ENCODE assay signal across 10 cellular contexts in the genomic region with DNA sequence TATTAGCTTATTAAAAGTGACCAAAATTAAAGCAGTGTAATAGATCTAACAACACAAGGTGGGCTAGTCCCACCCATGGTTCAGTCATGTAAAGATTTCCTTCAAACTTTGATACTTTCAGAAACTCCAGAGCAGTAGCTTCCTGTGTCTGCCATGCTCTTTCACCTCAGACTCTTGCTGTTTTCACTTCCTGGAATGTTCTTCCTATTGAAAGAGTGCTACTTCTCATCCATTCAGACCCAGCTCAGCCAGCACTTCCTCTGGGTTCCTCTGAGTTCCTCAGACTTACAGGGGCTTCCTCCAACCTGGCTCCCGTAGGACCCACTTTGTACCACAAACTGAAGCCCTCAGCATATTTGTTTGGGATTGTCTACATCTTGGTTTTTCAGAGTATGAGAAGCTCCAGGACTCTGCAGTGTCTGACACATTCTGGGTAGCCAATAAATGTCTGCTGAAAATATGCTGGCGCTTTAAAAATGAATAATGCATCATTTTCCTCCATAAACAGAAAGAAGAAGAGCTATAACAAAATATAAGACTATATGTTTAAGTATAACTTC. TPM values are rescaled to one million over a fixed set of nuclear protein-coding genes. Genes with fewer than 3 reads are reported as not detected.
DNase-seq lines count a peak whose midpoint lies in the region; ATAC-seq and TF ChIP-seq lines count a peak whose summit lies in the region.
"Had no signal": no experiment of that assay in that cellular context is flagged by ENCODE, and none has a peak within 500 bp of the region (broad histone marks: within the 10 kb centered on the region; RNA-seq: fewer than 3 reads in every experiment).

No MANE protein-coding gene starts in this region.

- H3K9me2 ChIP-seq in SU-DHL-6 (replicated peaks; ENCODE audit: insufficient read depth, low read length): no peaks in the 10 kb centered on the region

- no peaks in the 10 kb centered on the region for H4K20me1 ChIP-seq in SU-DHL-6 (ENCODE audit: low read depth, low read length)

- no peak for DNase-seq in left ventricle myocardium inferior
- no peak for DNase-seq in right atrium auricular region (ENCODE audit: low spot score)
- no peak for DNase-seq in upper lobe of right lung
- no peak for DNase-seq in hepatic stellate cell (ENCODE audit: low spot score)
- no peak for DNase-seq in NCI-H2196 (lab: John Stamatoyannopoulos, UW; ENCODE audit: unreplicated experiment)
- DNase-seq in NCI-H1048 (lab: John Stamatoyannopoulos, UW): no peak
- DNase-seq: C1 segment of cervical spinal cord, OCI-M1 had no signal

- no peak overlapping the region for H3K4me3 ChIP-seq in left ventricle myocardium inferior
- no peak overlapping the region for H3K4me3 ChIP-seq in right atrium auricular region
- no peak overlapping the region for H3K4me3 ChIP-seq in SU-DHL-6 (ENCODE audit: insufficient read depth, low read length, poor library complexity, severe bottlenecking)
- H3K4me3 ChIP-seq in upper lobe of right lung: no peak overlapping the region

- H3K27me3 ChIP-seq in left ventricle myocardium inferior (ENCODE audit: low read depth) (no peaks in the 10 kb centered on the region), right atrium auricular region (no peaks in the 10 kb centered on the region), SU-DHL-6 (ENCODE audit: low read length) (no peaks in the 10 kb centered on the region), upper lobe of right lung (no peaks in the 10 kb centered on the region)

- H3K79me2 ChIP-seq in SU-DHL-6 (ENCODE audit: insufficient read depth, low read length): peaks cover 21% of the 10 kb centered on the region

- H3K9ac ChIP-seq in SU-DHL-6 (ENCODE audit: low read length): no peak overlapping the region

- peak; percentile 62 for ATAC-seq in HG03045 (IDR thresholded peaks at IDR 0.05; ENCODE audit: unreplicated experiment)
- peak; percentile 67 for ATAC-seq in upper lobe of right lung

- H3F3A ChIP-seq in SU-DHL-6 (ENCODE audit: insufficient read depth): no peaks in the 10 kb centered on the region

- peak overlapping the region; percentile 1 for H3K4me2 ChIP-seq in SU-DHL-6 (ENCODE audit: low read depth, low read length, poor library complexity, severe bottlenecking)

- H3K36me3 ChIP-seq in left ventricle myocardium inferior: no peaks in the 10 kb centered on the region
- no peaks in the 10 kb centered on the region for H3K36me3 ChIP-seq in right atrium auricular region
- no peaks in the 10 kb centered on the region for H3K36me3 ChIP-seq in SU-DHL-6 (ENCODE audit: low read length)
- H3K36me3 ChIP-seq in upper lobe of right lung: no peaks in the 10 kb centered on the region

- peaks cover 76% of the 10 kb centered on the region for H3K4me1 ChIP-seq in left ventricle myocardium inferior
- peaks cover 0 to 20% of the 10 kb centered on the region in 2 donors for H3K4me1 ChIP-seq in right atrium auricular region
- peaks cover 22% of the 10 kb centered on the region for H3K4me1 ChIP-seq in upper lobe of right lung

- intact Hi-C loops in left ventricle myocardium inferior (cut with micrococcal nuclease) (no loop called here), upper lobe of right lung (cut with DNase I) (no loop called here)

- TF ChIP-seq CTCF in left ventricle myocardium inferior (IDR thresholded peaks at IDR 0.05; ENCODE audit: borderline replicate concordance) (no peak), right atrium auricular region (IDR thresholded peaks at IDR 0.05) (no peak), SU-DHL-6 (IDR thresholded peaks at IDR 0.05; ENCODE audit: insufficient read depth, low read length, poor library complexity, severe bottlenecking) (no peak), upper lobe of right lung (IDR thresholded peaks at IDR 0.05) (no peak)

- H3K27ac ChIP-seq in left ventricle myocardium inferior (replicated peaks): peak overlapping the region; percentile 90
- no peak overlapping the region for H3K27ac ChIP-seq in right atrium auricular region
- no peak overlapping the region for H3K27ac ChIP-seq in SU-DHL-6 (ENCODE audit: low read depth, low read length)
- no peak overlapping the region for H3K27ac ChIP-seq in upper lobe of right lung

- no peaks in the 10 kb centered on the region for H3K9me3 ChIP-seq in left ventricle myocardium inferior (replicated peaks)
- no peaks in the 10 kb centered on the region for H3K9me3 ChIP-seq in right atrium auricular region
- no peaks in the 10 kb centered on the region for H3K9me3 ChIP-seq in SU-DHL-6 (ENCODE audit: insufficient read depth, low read length)
- H3K9me3 ChIP-seq in upper lobe of right lung: no peaks in the 10 kb centered on the region

- H2AFZ ChIP-seq in SU-DHL-6 (ENCODE audit: low read depth, low read length, severe bottlenecking): no peak overlapping the region

RNA-seq across cellular contexts. Expression of gene NCEH1, which starts 18.0 kb away (rescaled TPM):
- total RNA-seq in left ventricle myocardium inferior (58.6 TPM), right atrium auricular region (10 to 100 TPM; 14.3 to 21.1 TPM), upper lobe of right lung (62.1 TPM)

RNA-seq across cellular contexts. Expression of gene ECT2, which starts 57.7 kb away (rescaled TPM):
- total RNA-seq in left ventricle myocardium inferior (4.8 TPM), right atrium auricular region (1 to 10 TPM; 2.2 to 4.2 TPM), upper lobe of right lung (12.2 TPM)
